13 cellular contexts compared by ENCODE assay signal in genomic region chr3:10505791-10506585, GRCh38. TPM values are rescaled to one million over a fixed set of nuclear protein-coding genes. Genes with fewer than 3 reads are reported as not detected.
A peak's percentile ranks its signal among the peaks of the same experiment; 100 is the strongest.
DNase-seq lines count a peak whose midpoint lies in the region; ATAC-seq, FAIRE-seq and TF ChIP-seq lines count a peak whose summit lies in the region.
"Had no signal": no experiment of that assay in that cellular context is flagged by ENCODE, and none has a peak within 500 bp of the region (broad histone marks: within the 10 kb centered on the region; RNA-seq: fewer than 3 reads in every experiment).

No MANE protein-coding gene starts in this region.

- CTCF ChIA-PET in activated naive CD4-positive, alpha-beta T cell treated with anti-CD3 and anti-CD28 coated beads, Interleukin-2, amount 10 ng/mL, durations not matched to agents 7 days and 5 days (lab: Charles Lee), result no interaction called here

- TF ChIP-seq POLR2A in upper lobe of left lung (IDR thresholded peaks at IDR 0.05) (no peak), GM12892 (IDR thresholded peaks at IDR 0.05; ENCODE audit: low read depth, low read length) (no peak)

- in situ Hi-C loops in KBM-7 (cut with MboI; ENCODE audit: low pct_unique_long_range_greater_than_20kb, low sequenced_read_pairs), result no loop called here

- H3K4me3 Mint-ChIP-seq in activated naive CD4-positive, alpha-beta T cell treated with anti-CD3 and anti-CD28 coated beads, Interleukin-2, amount 50 U/mL, for 24 hours, result peak overlapping the region; percentile 52
- H3K4me3 Mint-ChIP-seq in activated naive CD4-positive, alpha-beta T cell treated with anti-CD3 and anti-CD28 coated beads, Interleukin-2, amount 10 ng/mL, durations not matched to agents 7 days and 5 days, result no peak overlapping the region
- H3K4me3 Mint-ChIP-seq: activated naive CD4-positive, alpha-beta T cell treated with anti-CD3 and anti-CD28 coated beads for 36 hours had no signal

- no peaks in the 10 kb centered on the region for H3K4me1 Mint-ChIP-seq in activated naive CD4-positive, alpha-beta T cell treated with anti-CD3 and anti-CD28 coated beads, Interleukin-2, amount 50 U/mL, for 24 hours
- H3K4me1 Mint-ChIP-seq in activated naive CD4-positive, alpha-beta T cell treated with anti-CD3 and anti-CD28 coated beads, Interleukin-2, amount 10 ng/mL, durations not matched to agents 7 days and 5 days, result no peaks in the 10 kb centered on the region

- TF ChIP-seq CTCF in liver (IDR thresholded peaks at IDR 0.05; ENCODE audit: low read depth, low read length, missing input control) (no peak), upper lobe of left lung (IDR thresholded peaks at IDR 0.05) (no peak)

- no peak overlapping the region for H3K27ac Mint-ChIP-seq in activated naive CD4-positive, alpha-beta T cell treated with anti-CD3 and anti-CD28 coated beads, Interleukin-2, amount 50 U/mL, for 24 hours
- H3K27ac Mint-ChIP-seq in activated naive CD4-positive, alpha-beta T cell treated with anti-CD3 and anti-CD28 coated beads, Interleukin-2, amount 10 ng/mL, durations not matched to agents 7 days and 5 days, result no peak overlapping the region
- H3K27ac Mint-ChIP-seq: activated naive CD4-positive, alpha-beta T cell treated with anti-CD3 and anti-CD28 coated beads for 36 hours had no signal

- H3K27ac ChIP-seq in liver (ENCODE audit: low read depth in 1 of 2, low read length in 2 of 2), result peak overlapping the region; percentile 80 to 86
- no peak overlapping the region for H3K27ac ChIP-seq in upper lobe of left lung
- no peak overlapping the region for H3K27ac ChIP-seq in substantia nigra (ENCODE audit: low read depth, low read length, poor library complexity, severe bottlenecking)
- H3K27ac ChIP-seq: SK-N-MC had no signal

- no peak for FAIRE-seq in GM12892 (lab: Jason Lieb, UNC)

- H3K4me1 ChIP-seq in adipocyte (ENCODE audit: control insufficient read depth, insufficient read depth, low read length), result peaks cover 2% of the 10 kb centered on the region
- H3K4me1 ChIP-seq in liver (ENCODE audit: control insufficient read depth in 4 of 4, insufficient read depth in 4 of 4, low read length in 3 of 4), result peaks cover 14 to 73% (median 55%) of the 10 kb centered on the region in 4 donors
- peaks cover 6 to 15% (median 9%) of the 10 kb centered on the region in 4 donors for H3K4me1 ChIP-seq in upper lobe of left lung

- WGBS in liver, result 13% methylated on average over 22 of the region's 22 CpGs
- 34 to 45% methylated on average over 9 to 22 of the region's 22 CpGs for WGBS in upper lobe of left lung, 2 donors

- ATAC-seq in upper lobe of left lung (ENCODE audit: low FRiP score in 2 of 2), result no peak
- ATAC-seq: mucosa of descending colon had no signal

- H3K4me3 ChIP-seq in adipocyte (ENCODE audit: low read length) (no peak overlapping the region), liver (ENCODE audit: low read depth in 1 of 3, low read length in 3 of 3) (peak overlapping the region; percentile 21 to 62 (median 37)), upper lobe of left lung (peak overlapping the region in 3 of 4 donors; percentile 8 to 30 (median 29))
- H3K4me3 ChIP-seq: mucosa of descending colon, SK-N-MC had no signal

- peaks cover 7% of the 10 kb centered on the region for H3K27me3 Mint-ChIP-seq in activated naive CD4-positive, alpha-beta T cell treated with anti-CD3 and anti-CD28 coated beads, Interleukin-2, amount 50 U/mL, for 24 hours
- peaks cover 66% of the 10 kb centered on the region for H3K27me3 Mint-ChIP-seq in activated naive CD4-positive, alpha-beta T cell treated with anti-CD3 and anti-CD28 coated beads, Interleukin-2, amount 10 ng/mL, durations not matched to agents 7 days and 5 days

- H3K9me3 Mint-ChIP-seq in activated naive CD4-positive, alpha-beta T cell treated with anti-CD3 and anti-CD28 coated beads, Interleukin-2, amount 50 U/mL, for 24 hours, result no peaks in the 10 kb centered on the region
- no peaks in the 10 kb centered on the region for H3K9me3 Mint-ChIP-seq in activated naive CD4-positive, alpha-beta T cell treated with anti-CD3 and anti-CD28 coated beads, Interleukin-2, amount 10 ng/mL, durations not matched to agents 7 days and 5 days
- H3K9me3 Mint-ChIP-seq: activated naive CD4-positive, alpha-beta T cell treated with anti-CD3 and anti-CD28 coated beads for 36 hours had no signal

- peaks cover 8% of the 10 kb centered on the region for H3K9me3 ChIP-seq in adipocyte (ENCODE audit: control insufficient read depth, low read length)
- H3K9me3 ChIP-seq in liver (ENCODE audit: control insufficient read depth in 4 of 4, low read length in 3 of 4), result no peaks in the 10 kb centered on the region
- H3K9me3 ChIP-seq in upper lobe of left lung, result no peaks in the 10 kb centered on the region
- H3K9me3 ChIP-seq: mucosa of descending colon had no signal

- no peaks in the 10 kb centered on the region for H3K36me3 Mint-ChIP-seq in activated naive CD4-positive, alpha-beta T cell treated with anti-CD3 and anti-CD28 coated beads, Interleukin-2, amount 50 U/mL, for 24 hours
- no peaks in the 10 kb centered on the region for H3K36me3 Mint-ChIP-seq in activated naive CD4-positive, alpha-beta T cell treated with anti-CD3 and anti-CD28 coated beads, Interleukin-2, amount 10 ng/mL, durations not matched to agents 7 days and 5 days

- H3K9ac ChIP-seq in adipocyte (ENCODE audit: low read length) (no peak overlapping the region), liver (ENCODE audit: low read depth in 1 of 2, low read length in 2 of 2) (peak overlapping the region; percentile 56 to 72)

- DNase-seq in activated naive CD4-positive, alpha-beta T cell treated with anti-CD3 and anti-CD28 coated beads, Interleukin-2, amount 10 ng/mL, durations not matched to agents 7 days and 5 days, result no peak
- peak; percentile 6 for DNase-seq in adipocyte (ENCODE audit: low read depth)
- no peak for DNase-seq in upper lobe of left lung
- no peak for DNase-seq in GM12892 (ENCODE audit: insufficient read length)
- no peak for DNase-seq in substantia nigra (lab: John Stamatoyannopoulos, UW)
- no peak for DNase-seq in KBM-7
- DNase-seq: effector CD4-positive, alpha-beta T cell; mucosa of descending colon had no signal

- no peak for TF ChIP-seq RAD21 in liver (IDR thresholded peaks at IDR 0.05)

- TF ChIP-seq EP300 in upper lobe of left lung (IDR thresholded peaks at IDR 0.05), result no peak

- H3K27me3 ChIP-seq in adipocyte (replicated peaks; ENCODE audit: control insufficient read depth, insufficient read depth, low read length) (peaks cover 65% of the 10 kb centered on the region), liver (ENCODE audit: control insufficient read depth in 4 of 4, insufficient read depth in 4 of 4, low read length in 3 of 4) (no peaks in the 10 kb centered on the region), upper lobe of left lung (peaks cover 0 to 18% (median 8%) of the 10 kb centered on the region in 4 donors)

- no peaks in the 10 kb centered on the region for H3K36me3 ChIP-seq in adipocyte (ENCODE audit: control insufficient read depth, insufficient read depth, low read length, severe bottlenecking)
- H3K36me3 ChIP-seq in liver (ENCODE audit: control insufficient read depth in 4 of 4, insufficient read depth in 3 of 4, low read depth in 1 of 4, low read length in 3 of 4), result no peaks in the 10 kb centered on the region
- no peaks in the 10 kb centered on the region for H3K36me3 ChIP-seq in upper lobe of left lung

TF ChIP-seq in liver, 16 proteins besides CTCF, POLR2A, EP300 and RAD21:
- TF ChIP-seq HNF4A (conservative IDR thresholded peaks at IDR 0.05), result peak; percentile 36 to 61
- no peak for TF ChIP-seq GABPA (IDR thresholded peaks at IDR 0.05 in 1 of 2, conservative IDR thresholded peaks at IDR 0.05 in 1 of 2)

RNA-seq across cellular contexts. Expression of gene ATP2B2, which starts 0.6 kb away (rescaled TPM):
- total RNA-seq in liver (10 to 100 TPM; 26.8 to 27.8 TPM), upper lobe of left lung (under 1 TPM in 2 of 6 donors, not detected in 4; 0.13 to 0.30 TPM)
- 10 to 100 TPM; 10.4 to 14.6 TPM for polyA plus RNA-seq in liver
- polyA plus RNA-seq in GM12892 (2012; ENCODE audit: missing spikeins), result not detected
- total RNA-seq: activated naive CD4-positive, alpha-beta T cell treated with anti-CD3 and anti-CD28 coated beads for 36 hours had no signal
- polyA plus RNA-seq: BJ had no signal

Comparison
In these comparisons a context has a peak if more than half of its experiments do, and no peak if none do; other contexts are left out.
1. H3K27ac ChIP-seq: peak in liver (2 of 2); none in upper lobe of left lung (0 of 4) and substantia nigra (single experiment).
2. RNA of gene ATP2B2, which starts 0.6 kb away (total RNA-seq): 26.8 to 27.8 TPM in liver; 0.13 to 0.30 TPM in upper lobe of left lung; every median in the first group is over 10 times any median in the second.